ENCODE assay signal across 9 cellular contexts in the genomic region with DNA sequence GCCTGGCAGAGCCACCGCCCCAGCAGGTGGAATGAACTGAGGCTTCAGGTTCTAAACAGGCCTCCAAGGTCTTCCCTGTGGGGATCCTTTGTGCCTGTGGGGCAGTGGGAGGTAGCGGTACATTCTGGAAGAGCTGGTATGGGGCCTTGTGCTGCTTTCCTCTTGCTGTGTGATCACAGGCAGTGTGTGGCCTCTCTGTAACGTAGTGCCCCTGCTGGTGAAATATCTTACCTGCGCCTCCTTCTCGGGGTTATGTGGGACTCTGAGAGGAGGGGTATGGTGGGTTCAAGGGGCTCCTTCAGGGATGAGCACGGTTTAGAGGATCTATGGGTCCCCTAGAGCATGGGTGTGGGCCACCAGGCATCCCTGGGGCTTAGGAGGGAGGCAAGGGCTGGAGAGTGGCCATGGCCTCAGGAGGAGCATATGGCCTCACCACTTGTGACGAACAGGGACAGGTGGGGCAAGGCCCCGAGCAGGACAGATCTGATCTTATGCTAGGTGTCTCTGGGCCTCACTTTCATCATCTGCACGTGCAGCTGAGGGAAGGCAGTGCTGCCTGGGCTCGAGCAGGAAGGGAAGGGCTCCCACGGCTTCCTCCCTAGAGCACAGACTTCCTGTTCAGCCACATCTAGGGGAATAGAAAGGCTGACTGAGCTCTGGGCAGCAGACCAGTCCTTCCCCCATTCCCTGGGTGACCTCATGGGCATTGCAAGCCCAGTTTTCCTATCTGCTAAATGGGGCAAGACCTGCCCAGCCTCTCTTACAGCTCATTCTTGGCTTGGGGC. TPM values are rescaled to one million over a fixed set of nuclear protein-coding genes. Genes with fewer than 3 reads are reported as not detected.
DNase-seq lines count a peak whose midpoint lies in the region; TF ChIP-seq lines count a peak whose summit lies in the region.
"Had no signal": no experiment of that assay in that cellular context is flagged by ENCODE, and none has a peak within 500 bp of the region (broad histone marks: within the 10 kb centered on the region; RNA-seq: fewer than 3 reads in every experiment).

No MANE protein-coding gene starts in this region.

- peaks cover 21% of the 10 kb centered on the region for H3K4me1 Mint-ChIP-seq in osteocyte (ENCODE audit: unreplicated experiment)

- H3K4me3 ChIP-seq in fibroblast of mammary gland (ENCODE audit: control insufficient read depth, low read depth, low read length): no peak overlapping the region

- H3K27ac Mint-ChIP-seq in osteocyte (ENCODE audit: unreplicated experiment): no peak overlapping the region

- no peaks in the 10 kb centered on the region for H3K9me3 Mint-ChIP-seq in osteocyte (ENCODE audit: unreplicated experiment)

- H3K36me3 Mint-ChIP-seq in osteocyte (ENCODE audit: unreplicated experiment): no peaks in the 10 kb centered on the region

- H3K4me3 Mint-ChIP-seq in osteocyte (ENCODE audit: unreplicated experiment): no peak overlapping the region

- no peaks in the 10 kb centered on the region for H3K27me3 Mint-ChIP-seq in osteocyte (ENCODE audit: unreplicated experiment)

- peak; percentile 82 for DNase-seq in GDM1 (lab: John Stamatoyannopoulos, UW)
- DNase-seq in NCI-H524 (lab: John Stamatoyannopoulos, UW): peak; percentile 60 to 82
- peak; percentile 27 for DNase-seq in activated T-cell treated with anti-CD3 and anti-CD28 coated beads for 24 hours (ENCODE audit: low read depth)
- DNase-seq in fibroblast of mammary gland (ENCODE audit: low read depth): peak; percentile 25
- DNase-seq in osteocyte (ENCODE audit: extremely low spot score, unreplicated experiment): no peak
- DNase-seq in LoVo (ENCODE audit: low spot score): no peak
- DNase-seq in NCI-H1694 (lab: John Stamatoyannopoulos, UW): no peak
- DNase-seq in posterior cingulate gyrus: no peak

- intact Hi-C loops in posterior cingulate gyrus (cut with DNase I): loop anchor here (10.0 kb wide), 1 partner anchor 211 kb away; no protein-coding TSS in a partner anchor

- peak; percentile 30 for TF ChIP-seq CTCF in fibroblast of mammary gland (conservative IDR thresholded peaks at IDR 0.05; ENCODE audit: control insufficient read depth, insufficient read depth, low read depth, low read length)
- peak; percentile 36 for TF ChIP-seq CTCF in osteocyte (IDR thresholded peaks at IDR 0.05)

RNA-seq across cellular contexts. Expression of a gene that starts 1.9 kb away (rescaled TPM):
- 0.99 and 1.4 TPM in 2 replicates for total RNA-seq in osteocyte

RNA-seq across cellular contexts. Expression of a gene that starts 5.8 kb away (rescaled TPM):
- not detected in 2 replicates for total RNA-seq in osteocyte
- total RNA-seq: RPMI7951 had no signal

RNA-seq across cellular contexts. Expression of a gene that starts 22.3 kb away (rescaled TPM):
- total RNA-seq in osteocyte: not detected in 2 replicates
- total RNA-seq: RPMI7951 had no signal

Comparison
In these comparisons a context has a peak if more than half of its experiments do, and no peak if none do; other contexts are left out.
1. DNase-seq: peak in GDM1 (single experiment), NCI-H524 (2 of 2), activated T-cell treated with anti-CD3 and anti-CD28 coated beads for 24 hours (single experiment) and fibroblast of mammary gland (single experiment); none in osteocyte (single experiment), LoVo (single experiment), NCI-H1694 (single experiment) and posterior cingulate gyrus (0 of 10).